In the genomic region with DNA sequence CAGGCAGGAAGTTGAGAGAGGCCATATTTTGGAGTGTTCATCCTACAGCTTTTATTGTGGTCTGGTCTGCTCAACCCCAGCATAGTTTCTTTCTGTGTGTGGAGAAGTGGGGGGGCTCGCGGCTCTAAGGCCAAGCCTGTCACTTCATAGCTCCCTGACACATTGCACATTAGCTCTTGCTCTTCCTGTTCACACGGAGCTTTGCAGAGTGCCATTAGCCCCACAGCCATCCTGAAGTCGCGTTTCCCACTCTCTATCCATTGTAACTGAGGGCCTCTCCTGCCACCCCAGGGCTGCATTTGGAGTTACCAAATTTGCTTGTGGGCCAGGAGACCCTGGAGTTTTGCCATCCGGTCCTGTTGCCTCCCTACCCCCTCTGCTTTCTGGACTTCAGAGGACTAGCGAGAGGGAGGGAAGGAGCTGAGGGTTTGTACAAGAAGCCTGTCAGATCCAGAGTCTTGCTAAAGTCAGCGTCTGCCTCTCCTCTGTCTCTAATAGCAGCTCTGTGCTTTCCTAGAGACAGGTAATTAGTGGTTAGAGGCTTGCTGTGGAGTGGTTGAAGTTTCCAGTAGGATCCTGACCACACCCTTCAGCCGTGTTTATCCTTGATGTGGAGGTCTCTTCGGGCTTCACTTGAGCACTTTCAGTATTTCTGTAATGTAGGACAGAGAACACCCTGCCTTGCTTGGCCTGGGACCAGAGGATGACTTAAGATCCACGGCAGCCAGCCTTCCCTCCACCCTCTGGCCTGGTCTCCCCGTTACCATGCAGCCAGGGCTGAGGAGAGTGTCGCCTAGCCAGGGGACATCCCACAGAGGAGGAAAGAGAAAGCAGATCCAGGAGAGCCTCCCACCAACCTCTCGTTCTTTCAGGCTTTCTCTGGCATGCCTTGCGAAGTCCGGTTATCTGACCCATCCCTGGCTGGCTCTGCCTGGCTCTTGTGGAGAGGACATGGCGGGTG, we compare ENCODE assay signal across 8 cellular contexts. TPM values are rescaled to one million over a fixed set of nuclear protein-coding genes. Genes with fewer than 3 reads are reported as not detected.
DNase-seq lines count a peak whose midpoint lies in the region; ATAC-seq and TF ChIP-seq lines count a peak whose summit lies in the region.

No MANE protein-coding gene starts in this region.

- peaks cover 48% of the 10 kb centered on the region for H3K36me3 ChIP-seq in OCI-LY3 (replicated peaks; ENCODE audit: low read depth, low read length)
- peaks cover 0 to 4% of the 10 kb centered on the region in 2 donors for H3K36me3 ChIP-seq in muscle layer of duodenum (ENCODE audit: control insufficient read depth in 1 of 2, insufficient read depth in 2 of 2, low read length in 2 of 2)
- H3K36me3 ChIP-seq in BE2C: peaks cover 3% of the 10 kb centered on the region; the same call in 1 of the 2 replicates

- ATAC-seq in activated CD4-positive, CD25-positive, alpha-beta regulatory T cell treated with anti-CD3 and anti-CD28 coated beads, Interleukin-2, amount 50 U/mL, for 24 hours: peak; percentile 41 to 42
- peak; percentile 34 for ATAC-seq in HG02678 (IDR thresholded peaks at IDR 0.05; ENCODE audit: unreplicated experiment)

- H3K4me1 ChIP-seq in OCI-LY3 (ENCODE audit: low read length) (peaks cover 40% of the 10 kb centered on the region), muscle layer of duodenum (ENCODE audit: control insufficient read depth in 1 of 2, insufficient read depth in 2 of 2, low read length in 2 of 2) (peaks cover 22 to 28% of the 10 kb centered on the region in 2 donors), BE2C (peaks cover 3% of the 10 kb centered on the region)

- H2AFZ ChIP-seq in OCI-LY3 (ENCODE audit: low read depth, low read length): no peak overlapping the region

- no peaks in the 10 kb centered on the region for H3K27me3 ChIP-seq in OCI-LY3 (ENCODE audit: low read depth, low read length)
- no peaks in the 10 kb centered on the region for H3K27me3 ChIP-seq in muscle layer of duodenum (ENCODE audit: low read depth, low read length)
- no peaks in the 10 kb centered on the region for H3K27me3 ChIP-seq in BE2C

- peaks cover 18% of the 10 kb centered on the region; the same call in 1 of the 2 replicates for H4K20me1 ChIP-seq in OCI-LY3 (ENCODE audit: insufficient read depth, low read length)

- peak overlapping the region; percentile 50 for H3K27ac ChIP-seq in OCI-LY3 (ENCODE audit: low read length)
- H3K27ac ChIP-seq in cingulate gyrus (ENCODE audit: low read depth, low read length): peak overlapping the region; percentile 69
- peak overlapping the region; percentile 71 for H3K27ac ChIP-seq in muscle layer of duodenum (ENCODE audit: low read length)

- DNase-seq in activated CD4-positive, CD25-positive, alpha-beta regulatory T cell treated with anti-CD3 and anti-CD28 coated beads, Interleukin-2, amount 50 U/mL, for 72 hours: no peak
- no peak for DNase-seq in NCI-H82 treated with DMSO at 0.1 percent for 48 hours (lab: John Stamatoyannopoulos, UW; ENCODE audit: unreplicated experiment)
- DNase-seq in BE2C: no peak

- H3K4me3 ChIP-seq in OCI-LY3 (ENCODE audit: low read length) (no peak overlapping the region), muscle layer of duodenum (ENCODE audit: low read depth in 1 of 2, low read length in 2 of 2) (peak overlapping the region in 1 of 2 donors; percentile 39), BE2C (ENCODE audit: low read depth, low read length) (no peak overlapping the region)

- TF ChIP-seq CTCF in OCI-LY3 (IDR thresholded peaks at IDR 0.05; ENCODE audit: low read depth, low read length) (no peak), BE2C (IDR thresholded peaks at IDR 0.05; ENCODE audit: low read depth, low read length) (no peak)

- peak overlapping the region; percentile 42 for H3K4me2 ChIP-seq in OCI-LY3 (ENCODE audit: low read length)

- H3K9me3 ChIP-seq in OCI-LY3 (ENCODE audit: insufficient read depth, low read length) (no peaks in the 10 kb centered on the region), muscle layer of duodenum (ENCODE audit: control insufficient read depth in 1 of 2, low read length in 2 of 2) (no peaks in the 10 kb centered on the region), BE2C (no peaks in the 10 kb centered on the region)

- H3K79me2 ChIP-seq in OCI-LY3 (ENCODE audit: low read length): peaks cover 56% of the 10 kb centered on the region

- H3K9ac ChIP-seq in OCI-LY3 (ENCODE audit: low read length): peak overlapping the region; percentile 21; the same call in 1 of the 2 replicates

RNA-seq across cellular contexts. Expression of gene DCPS, which starts 14.1 kb away (rescaled TPM):
- 24.0 TPM for polyA plus RNA-seq in BE2C (2012; ENCODE audit: insufficient read depth, insufficient read length, low read depth)

RNA-seq across cellular contexts. Expression of gene TIRAP, which starts 35.1 kb away (rescaled TPM):
- 9.4 TPM for polyA plus RNA-seq in BE2C (2012; ENCODE audit: insufficient read depth, insufficient read length, low read depth)

RNA-seq across cellular contexts. Expression of gene ST3GAL4, which starts 37.5 kb away (rescaled TPM):
- polyA plus RNA-seq in BE2C (2012; ENCODE audit: insufficient read depth, insufficient read length, low read depth): 33.2 TPM

RNA-seq across cellular contexts. Expression of gene FOXRED1, which starts 49.0 kb away (rescaled TPM):
- 64.7 TPM for polyA plus RNA-seq in BE2C (2012; ENCODE audit: insufficient read depth, insufficient read length, low read depth)

RNA-seq across cellular contexts. Expression of gene SRPRA, which starts 49.3 kb away (rescaled TPM):
- 155 TPM for polyA plus RNA-seq in BE2C (2012; ENCODE audit: insufficient read depth, insufficient read length, low read depth)
